ENCODE assay signal across 1 cellular context in the genomic region with DNA sequence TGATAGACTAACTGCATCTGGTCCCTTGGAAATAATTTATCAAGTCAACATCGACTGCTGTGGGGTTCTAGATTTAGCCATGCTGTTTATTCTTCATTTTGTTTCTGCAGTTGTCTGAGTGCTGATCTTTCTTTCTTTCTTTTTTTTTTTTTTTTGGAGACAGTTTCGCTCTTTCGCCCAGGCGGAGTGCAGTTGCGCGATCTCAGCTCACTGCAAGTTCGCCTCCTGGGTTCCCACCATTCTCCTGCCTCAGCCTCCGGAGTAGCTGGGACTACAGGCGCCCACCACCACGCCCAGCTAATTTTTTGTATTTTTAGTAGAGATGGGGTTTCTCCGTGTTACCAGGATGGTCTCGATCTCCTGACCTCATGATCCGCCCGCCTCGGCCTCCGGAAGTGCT.
TF ChIP-seq lines count a peak whose summit lies in the region.

No MANE protein-coding gene starts in this region.

TF ChIP-seq in GM12878, 131 proteins besides CTCF, POLR2A, EP300 and RAD21 (continued from another document):
- TF ChIP-seq, protein P1, sequence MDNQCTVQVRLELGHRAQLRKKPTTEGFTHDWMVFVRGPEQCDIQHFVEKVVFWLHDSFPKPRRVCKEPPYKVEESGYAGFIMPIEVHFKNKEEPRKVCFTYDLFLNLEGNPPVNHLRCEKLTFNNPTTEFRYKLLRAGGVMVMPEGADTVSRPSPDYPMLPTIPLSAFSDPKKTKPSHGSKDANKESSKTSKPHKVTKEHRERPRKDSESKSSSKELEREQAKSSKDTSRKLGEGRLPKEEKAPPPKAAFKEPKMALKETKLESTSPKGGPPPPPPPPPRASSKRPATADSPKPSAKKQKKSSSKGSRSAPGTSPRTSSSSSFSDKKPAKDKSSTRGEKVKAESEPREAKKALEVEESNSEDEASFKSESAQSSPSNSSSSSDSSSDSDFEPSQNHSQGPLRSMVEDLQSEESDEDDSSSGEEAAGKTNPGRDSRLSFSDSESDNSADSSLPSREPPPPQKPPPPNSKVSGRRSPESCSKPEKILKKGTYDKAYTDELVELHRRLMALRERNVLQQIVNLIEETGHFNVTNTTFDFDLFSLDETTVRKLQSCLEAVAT (IDR thresholded peaks at IDR 0.05), result peak; percentile 92
